Comparison of ENCODE assay signal across 1 cellular context in the genomic region with DNA sequence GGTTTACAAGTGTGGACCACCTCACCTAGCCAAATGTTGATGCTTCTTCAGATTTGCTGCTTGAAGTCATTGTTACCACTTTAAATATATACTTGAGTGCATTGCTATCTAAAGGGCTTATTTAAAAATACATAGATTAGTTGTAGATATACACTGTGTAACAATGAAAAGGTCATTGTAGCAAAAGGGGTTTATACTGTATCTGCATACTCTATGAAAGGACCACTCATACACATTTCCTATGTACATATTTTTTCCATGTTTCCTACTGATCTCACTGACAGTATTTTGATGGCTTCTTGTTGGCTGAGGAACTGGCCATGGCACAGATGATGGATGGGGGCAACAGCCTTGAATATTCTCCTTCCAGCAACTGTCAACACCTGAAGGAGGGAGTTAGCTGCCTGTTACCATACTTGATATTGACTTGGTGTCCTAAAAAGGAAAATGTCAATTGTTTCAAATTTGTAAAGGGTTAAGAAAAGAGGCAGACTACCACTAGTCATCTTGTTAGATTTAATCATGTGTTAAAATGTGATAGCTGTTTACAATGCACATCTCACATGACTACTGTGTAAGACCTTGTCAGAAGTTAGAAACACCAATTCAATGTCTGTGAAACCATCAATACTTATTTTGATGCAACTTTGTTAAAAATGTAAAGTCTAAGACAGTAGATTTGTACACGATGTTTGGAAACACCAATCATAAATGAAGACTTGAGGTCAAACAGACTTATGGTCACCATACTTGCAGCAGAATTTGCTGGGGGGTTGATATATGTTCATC.
TF ChIP-seq lines count a peak whose summit lies in the region.

No MANE protein-coding gene starts in this region.

TF ChIP-seq in endothelial cell of umbilical vein, 7 proteins besides CTCF, POLR2A, EP300 and RAD21:
- TF ChIP-seq, protein P1, sequence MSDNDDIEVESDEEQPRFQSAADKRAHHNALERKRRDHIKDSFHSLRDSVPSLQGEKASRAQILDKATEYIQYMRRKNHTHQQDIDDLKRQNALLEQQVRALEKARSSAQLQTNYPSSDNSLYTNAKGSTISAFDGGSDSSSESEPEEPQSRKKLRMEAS (IDR thresholded peaks at IDR 0.05; ENCODE audit: insufficient read depth, insufficient read length): no peak
